ENCODE assay signal across 13 cellular contexts in the genomic region with DNA sequence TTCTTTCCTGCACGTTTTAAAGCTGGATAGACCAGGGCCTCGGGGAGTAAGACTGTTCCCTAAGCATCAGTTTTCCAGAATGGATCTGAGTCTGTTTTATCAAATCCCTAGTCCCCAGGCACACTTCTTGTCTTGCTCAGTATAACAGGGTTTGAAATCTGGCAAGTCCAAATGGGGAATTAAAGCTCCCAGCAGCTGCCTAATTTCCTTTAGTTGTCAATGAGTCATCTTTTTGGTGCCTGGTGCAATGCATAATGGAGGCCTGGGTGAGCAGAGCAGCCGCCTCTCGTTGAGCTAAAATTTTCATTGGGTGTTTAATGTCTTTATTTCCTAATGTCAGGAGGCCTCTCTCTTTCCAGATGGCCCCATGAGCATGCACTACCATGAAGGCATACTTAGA.
DNase-seq lines count a peak whose midpoint lies in the region; ATAC-seq, FAIRE-seq and TF ChIP-seq lines count a peak whose summit lies in the region.
"Had no signal": no experiment of that assay in that cellular context is flagged by ENCODE, and none has a peak within 500 bp of the region (broad histone marks: within the 10 kb centered on the region; RNA-seq: fewer than 3 reads in every experiment).

No MANE protein-coding gene starts in this region.

- POLR2A ChIA-PET in A549 (lab: Yijun Ruan, JAX) (no interaction called here), SK-N-SH (lab: Yijun Ruan, JAX) (interaction anchor here (1.2 to 2.4 kb wide), 2 partner anchors 10 to 14 kb away, joined by 5 to 8 read pairs; no protein-coding TSS in a partner anchor)
- POLR2A ChIA-PET in CD8-positive, alpha-beta T cell (lab: Charles Lee), result no interaction called here

- peak overlapping the region; percentile 30; the same call in 1 of the 2 replicates for H2AFZ ChIP-seq in SK-N-SH (ENCODE audit: low read depth)

- WGBS in A549 (ENCODE audit: missing lambda C conversion rate), result 77% methylated on average over 4 of the region's 4 CpGs
- WGBS in SK-N-SH (ENCODE audit: low lambda C conversion rate), result 31% methylated on average over 4 of the region's 4 CpGs
- 64 to 71% (median 68%) methylated on average over 4 of the region's 4 CpGs for WGBS in heart left ventricle, 4 donors

- H3K9me3 ChIP-seq in A549, result no peaks in the 10 kb centered on the region
- H3K9me3 ChIP-seq in SK-N-SH, result no peaks in the 10 kb centered on the region
- no peaks in the 10 kb centered on the region for H3K9me3 ChIP-seq in heart left ventricle
- H3K9me3 ChIP-seq in CD8-positive, alpha-beta T cell (ENCODE audit: low read length), result no peaks in the 10 kb centered on the region

- no peak for TF ChIP-seq CTCF in A549 (IDR thresholded peaks at IDR 0.05)
- TF ChIP-seq CTCF in SK-N-SH (IDR thresholded peaks at IDR 0.05), result no peak
- TF ChIP-seq CTCF in heart left ventricle (IDR thresholded peaks at IDR 0.05), result no peak
- no peak for TF ChIP-seq CTCF in CD8-positive, alpha-beta T cell (IDR thresholded peaks at IDR 0.05)
- TF ChIP-seq CTCF in brain microvascular endothelial cell (IDR thresholded peaks at IDR 0.05; ENCODE audit: low read depth, low read length, missing control alignments), result no peak
- no peak for TF ChIP-seq CTCF in progenitor cell of endocrine pancreas (IDR thresholded peaks at IDR 0.05; ENCODE audit: unreplicated experiment)

- CTCF ChIA-PET in A549 (lab: Yijun Ruan, JAX) (interaction anchor here (1.1 to 4.7 kb wide), 3 partner anchors 8 to 40 kb away, joined by 4 to 27 read pairs (median 17); no protein-coding TSS in a partner anchor), SK-N-SH (lab: Yijun Ruan, JAX) (interaction anchor here (1.1 to 8.3 kb wide), 9 partner anchors 7 to 324 kb away, joined by 4 to 108 read pairs (median 7); no protein-coding TSS in a partner anchor)
- CTCF ChIA-PET in CD8-positive, alpha-beta T cell (lab: Charles Lee), result no interaction called here

- TF ChIP-seq RAD21 in A549 (conservative IDR thresholded peaks at IDR 0.05 in 1 of 2, IDR thresholded peaks at IDR 0.05 in 1 of 2) (no peak), SK-N-SH (IDR thresholded peaks at IDR 0.05; ENCODE audit: low read length) (no peak)

- H3K9me2 ChIP-seq in SK-N-SH, result no peaks in the 10 kb centered on the region

- ATAC-seq in A549, result no peak
- ATAC-seq in heart left ventricle, result peak in 3 of 4 donors; percentile 50 to 81 (median 69)
- ATAC-seq in CD8-positive, alpha-beta T cell, result no peak
- no peak for ATAC-seq in GM18909 (IDR thresholded peaks at IDR 0.05; ENCODE audit: poor library complexity, unreplicated experiment)
- ATAC-seq: WTC11 had no signal

- H3K4me1 Mint-ChIP-seq in CD8-positive, alpha-beta T cell (ENCODE audit: low read depth), result no peaks in the 10 kb centered on the region
- H3K4me1 Mint-ChIP-seq in progenitor cell of endocrine pancreas (ENCODE audit: low read depth), result no peaks in the 10 kb centered on the region
- H3K4me1 Mint-ChIP-seq: memory B cell, WTC11 had no signal

- H3K4me3 Mint-ChIP-seq in CD8-positive, alpha-beta T cell, result no peak overlapping the region
- H3K4me3 Mint-ChIP-seq in progenitor cell of endocrine pancreas (ENCODE audit: low read depth), result no peak overlapping the region
- H3K4me3 Mint-ChIP-seq: CD4-positive, alpha-beta T cell; memory B cell; WTC11 had no signal

- H3K79me2 ChIP-seq in SK-N-SH (ENCODE audit: insufficient read depth), result no peaks in the 10 kb centered on the region

- no peak overlapping the region for H3K4me3 ChIP-seq in A549
- no peak overlapping the region for H3K4me3 ChIP-seq in SK-N-SH (ENCODE audit: low read depth in 2 of 2, low read length in 1 of 2)
- H3K4me3 ChIP-seq in heart left ventricle, result no peak overlapping the region
- H3K4me3 ChIP-seq in CD8-positive, alpha-beta T cell (ENCODE audit: low read depth, low read length), result no peak overlapping the region
- H3K4me3 ChIP-seq in brain microvascular endothelial cell (ENCODE audit: low read depth, low read length), result no peak overlapping the region

- H3K27ac ChIP-seq in A549 (no peak overlapping the region), SK-N-SH (ENCODE audit: low read depth in 2 of 2, low read length in 1 of 2) (peak overlapping the region; percentile 0 to 89; a peak in 2 of 4 replicates), heart left ventricle (no peak overlapping the region), brain microvascular endothelial cell (no peak overlapping the region)
- H3K27ac ChIP-seq in CD8-positive, alpha-beta T cell (ENCODE audit: low read depth, low read length), result no peak overlapping the region

- FAIRE-seq in A549 (lab: Jason Lieb, UNC), result no peak
- FAIRE-seq: colon, RCC 7860 had no signal

- intact Hi-C loops in heart left ventricle (cut with DNase I), result no loop called here
- intact Hi-C loops in CD8-positive, alpha-beta T cell (cut with DNase I, micrococcal nuclease), result no loop called here

- H3K9ac ChIP-seq in SK-N-SH, result no peak overlapping the region

- H3K27ac Mint-ChIP-seq in CD8-positive, alpha-beta T cell, result no peak overlapping the region
- no peak overlapping the region for H3K27ac Mint-ChIP-seq in progenitor cell of endocrine pancreas
- H3K27ac Mint-ChIP-seq: CD4-positive, alpha-beta T cell; memory B cell; WTC11 had no signal

- no peaks in the 10 kb centered on the region for H3K36me3 ChIP-seq in SK-N-SH (replicated peaks in 1 of 2; ENCODE audit: control insufficient read depth in 1 of 2, insufficient read depth in 2 of 2, low read length in 1 of 2)
- no peaks in the 10 kb centered on the region for H3K36me3 ChIP-seq in heart left ventricle
- no peaks in the 10 kb centered on the region for H3K36me3 ChIP-seq in CD8-positive, alpha-beta T cell (ENCODE audit: insufficient read depth, low read length)
- no peaks in the 10 kb centered on the region for H3K36me3 ChIP-seq in brain microvascular endothelial cell (replicated peaks)

- H3K4me1 ChIP-seq in A549 (peaks cover 8% of the 10 kb centered on the region), SK-N-SH (ENCODE audit: control insufficient read depth in 1 of 2, insufficient read depth in 2 of 2, low read depth in 1 of 2, low read length in 1 of 2) (peaks cover 0 to 40% of the 10 kb centered on the region in 2 experiments; a peak in 2 of 4 replicates), heart left ventricle (peaks cover 0 to 21% (median 8%) of the 10 kb centered on the region in 12 donors)
- H3K4me1 ChIP-seq in CD8-positive, alpha-beta T cell (ENCODE audit: insufficient read depth, low read length), result no peaks in the 10 kb centered on the region

- TF ChIP-seq POLR2A in A549 (IDR thresholded peaks at IDR 0.05; ENCODE audit: low read length), result no peak
- no peak for TF ChIP-seq POLR2A in heart left ventricle (IDR thresholded peaks at IDR 0.05)

- H3F3A ChIP-seq in SK-N-SH (replicated peaks; ENCODE audit: insufficient read depth), result no peaks in the 10 kb centered on the region

- no peak for TF ChIP-seq EP300 in A549 (IDR thresholded peaks at IDR 0.05)
- TF ChIP-seq EP300 in SK-N-SH (IDR thresholded peaks at IDR 0.05; ENCODE audit: borderline replicate concordance in 1 of 2, low read depth in 1 of 2, low read length in 1 of 2), result peak in 1 of 2 experiments; percentile 90; a peak in 2 of 4 replicates

- in situ Hi-C loops in brain microvascular endothelial cell (cut with HindIII; ENCODE audit: low pct_ligation_motif_present, low sequenced_read_pairs), result no loop called here

- H3K9me3 Mint-ChIP-seq in CD8-positive, alpha-beta T cell, result peaks cover 12% of the 10 kb centered on the region
- no peaks in the 10 kb centered on the region for H3K9me3 Mint-ChIP-seq in progenitor cell of endocrine pancreas (ENCODE audit: low read depth)

- H4K20me1 ChIP-seq in SK-N-SH (ENCODE audit: insufficient read depth), result no peaks in the 10 kb centered on the region

- no peak for DNase-seq in A549 (ENCODE audit: low read depth in 1 of 2, low spot score in 1 of 2)
- peak; percentile 10 for DNase-seq in ELR (ENCODE audit: low read depth)
- DNase-seq in SK-N-SH, result peak; percentile 62
- DNase-seq in heart left ventricle, result no peak
- DNase-seq in CD8-positive, alpha-beta T cell, result no peak
- no peak for DNase-seq in brain microvascular endothelial cell
- DNase-seq in progenitor cell of endocrine pancreas (ENCODE audit: low spot score, unreplicated experiment), result no peak
- DNase-seq: CD4-positive, alpha-beta T cell had no signal

- no peaks in the 10 kb centered on the region for H3K27me3 ChIP-seq in SK-N-SH (ENCODE audit: insufficient read depth)
- H3K27me3 ChIP-seq in heart left ventricle, result no peaks in the 10 kb centered on the region
- no peaks in the 10 kb centered on the region for H3K27me3 ChIP-seq in CD8-positive, alpha-beta T cell (ENCODE audit: insufficient read depth, low read length)
- no peaks in the 10 kb centered on the region for H3K27me3 ChIP-seq in brain microvascular endothelial cell (replicated peaks)

- no peaks in the 10 kb centered on the region for H3K27me3 Mint-ChIP-seq in CD8-positive, alpha-beta T cell (ENCODE audit: low read depth)
- H3K27me3 Mint-ChIP-seq in progenitor cell of endocrine pancreas, result no peaks in the 10 kb centered on the region
- H3K27me3 Mint-ChIP-seq: CD4-positive, alpha-beta T cell; memory B cell had no signal

- no peaks in the 10 kb centered on the region for H3K36me3 Mint-ChIP-seq in CD8-positive, alpha-beta T cell
- H3K36me3 Mint-ChIP-seq in progenitor cell of endocrine pancreas (ENCODE audit: insufficient read depth), result no peaks in the 10 kb centered on the region
- H3K36me3 Mint-ChIP-seq: memory B cell had no signal

- H3K4me2 ChIP-seq in A549 (no peak overlapping the region), SK-N-SH (no peak overlapping the region)

TF ChIP-seq in A549, 52 proteins besides CTCF, POLR2A, EP300 and RAD21 (continues in another document):
- no peak for TF ChIP-seq HES2 (IDR thresholded peaks at IDR 0.05)
- TF ChIP-seq ESRRA (IDR thresholded peaks at IDR 0.05; ENCODE audit: borderline replicate concordance, low read length), result no peak

TF ChIP-seq in SK-N-SH, 30 proteins besides CTCF, POLR2A, EP300 and RAD21 (continues in another document):
- TF ChIP-seq TCF12 (IDR thresholded peaks at IDR 0.05), result peak; percentile 70
- TF ChIP-seq GATA2 (CRISPR knock-in tag; IDR thresholded peaks at IDR 0.05), result peak; percentile 36; the same call in 1 of the 2 replicates
- no peak for TF ChIP-seq SIN3A (IDR thresholded peaks at IDR 0.05; ENCODE audit: borderline replicate concordance, low read depth, low read length)
- peak; percentile 67; the same call in 1 of the 2 replicates for TF ChIP-seq FOSL2 (IDR thresholded peaks at IDR 0.05; ENCODE audit: borderline replicate concordance, low read depth)
- TF ChIP-seq, protein P1, sequence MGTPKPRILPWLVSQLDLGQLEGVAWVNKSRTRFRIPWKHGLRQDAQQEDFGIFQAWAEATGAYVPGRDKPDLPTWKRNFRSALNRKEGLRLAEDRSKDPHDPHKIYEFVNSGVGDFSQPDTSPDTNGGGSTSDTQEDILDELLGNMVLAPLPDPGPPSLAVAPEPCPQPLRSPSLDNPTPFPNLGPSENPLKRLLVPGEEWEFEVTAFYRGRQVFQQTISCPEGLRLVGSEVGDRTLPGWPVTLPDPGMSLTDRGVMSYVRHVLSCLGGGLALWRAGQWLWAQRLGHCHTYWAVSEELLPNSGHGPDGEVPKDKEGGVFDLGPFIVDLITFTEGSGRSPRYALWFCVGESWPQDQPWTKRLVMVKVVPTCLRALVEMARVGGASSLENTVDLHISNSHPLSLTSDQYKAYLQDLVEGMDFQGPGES (IDR thresholded peaks at IDR 0.05; ENCODE audit: low read depth, low read length), result 0 out of 2 replicates have a peak, but pooled peaks have one; percentile 11
- no peak for TF ChIP-seq EZH2phosphoT487 (IDR thresholded peaks at IDR 0.05; ENCODE audit: borderline replicate concordance, low read depth)

Comparison
In these comparisons a context has a peak if more than half of its experiments do, and no peak if none do; other contexts are left out.
1. ATAC-seq: peak in heart left ventricle (3 of 4); none in A549 (0 of 2), CD8-positive, alpha-beta T cell (single experiment) and GM18909 (single experiment).
2. DNase-seq: peak in ELR (single experiment) and SK-N-SH (single experiment); none in A549 (0 of 2), heart left ventricle (0 of 5), CD8-positive, alpha-beta T cell (0 of 7), brain microvascular endothelial cell (single experiment) and progenitor cell of endocrine pancreas (single experiment).
3. H3K27ac ChIP-seq: peak in SK-N-SH (2 of 2); none in A549 (0 of 2), heart left ventricle (0 of 12), CD8-positive, alpha-beta T cell (single experiment) and brain microvascular endothelial cell (single experiment).
4. Of the 12 proteins assayed by ChIP-seq in both A549 and SK-N-SH: peak only in A549: none; only in SK-N-SH: CHD2, PBX3 and RCOR1; in both: none; in neither: 7; mixed calls (peak in some experiments, not most) for 2.